In genomic region chr1:27099154-27099903, GRCh38 we compare ENCODE assay signal across 8 cellular contexts. TPM values are rescaled to one million over a fixed set of nuclear protein-coding genes. Genes with fewer than 3 reads are reported as not detected.
DNase-seq lines count a peak whose midpoint lies in the region; ATAC-seq and TF ChIP-seq lines count a peak whose summit lies in the region.

No MANE protein-coding gene starts in this region.

- peak overlapping the region; percentile 75 for H3K27ac Mint-ChIP-seq in WTC11

- no peaks in the 10 kb centered on the region for H3K9me3 Mint-ChIP-seq in WTC11

- H3K27me3 ChIP-seq in MG63 (no peaks in the 10 kb centered on the region), gastroesophageal sphincter (no peaks in the 10 kb centered on the region), rectal smooth muscle tissue (ENCODE audit: control insufficient read depth, insufficient read depth, low read length) (no peaks in the 10 kb centered on the region)

- no peaks in the 10 kb centered on the region; the same call in 1 of the 2 replicates for H3K27me3 Mint-ChIP-seq in WTC11 (ENCODE audit: low read depth)

- peaks cover 29% of the 10 kb centered on the region for H3K4me1 Mint-ChIP-seq in WTC11

- 15 to 33% methylated on average over 4 to 7 of the region's 10 CpGs for whole genome bisulfite sequencing in gastroesophageal sphincter (ENCODE audit: low coverage in 1 of 2), 2 donors

- H3K9me3 ChIP-seq in MG63: no peaks in the 10 kb centered on the region
- no peaks in the 10 kb centered on the region for H3K9me3 ChIP-seq in gastroesophageal sphincter

- H3K36me3 Mint-ChIP-seq in WTC11: no peaks in the 10 kb centered on the region

- no peak overlapping the region for H3K4me3 ChIP-seq in MG63
- H3K4me3 ChIP-seq in gastroesophageal sphincter: no peak overlapping the region
- H3K4me3 ChIP-seq in rectal smooth muscle tissue (ENCODE audit: low read length): peak overlapping the region; percentile 22

- peak; percentile 4; the same call in 1 of the 2 replicates for ATAC-seq in WTC11
- ATAC-seq in gastroesophageal sphincter: peak; percentile 52
- no peak for ATAC-seq in HG02938 (IDR thresholded peaks at IDR 0.05; ENCODE audit: unreplicated experiment)

- H3K36me3 ChIP-seq in MG63 (peaks cover 11% of the 10 kb centered on the region), gastroesophageal sphincter (peaks cover 0 to 27% of the 10 kb centered on the region in 2 donors), rectal smooth muscle tissue (ENCODE audit: control insufficient read depth, insufficient read depth, low read length) (peaks cover 6% of the 10 kb centered on the region)

- CTCF ChIA-PET in WTC11 (lab: Charles Lee): interaction anchor here (0.8 to 12.6 kb wide), 15 partner anchors 10 to 266 kb away, joined by 3 to 636 read pairs (median 7); partner anchors contain the start of gene TRNP1

- TF ChIP-seq CTCF in WTC11 (IDR thresholded peaks at IDR 0.05) (no peak), gastroesophageal sphincter (IDR thresholded peaks at IDR 0.05) (no peak)

- DNase-seq in stimulated activated CD4-positive, alpha-beta T cell treated with anti-CD3 and anti-CD28 coated beads, Interleukin-15, amount 100 ng/mL, for 48 hours (ENCODE audit: low read depth in 2 of 2): peak; percentile 36 to 37
- no peak for DNase-seq in stimulated activated CD4-positive, alpha-beta T cell treated with anti-CD3 and anti-CD28 coated beads, Interleukin-4, amount 100 ng/mL, for 4 hours
- DNase-seq in MG63 (peak; percentile 76), WTC11 (ENCODE audit: low spot score) (no peak), NCI-H526 treated with DMSO at 0.1 percent for 48 hours (lab: John Stamatoyannopoulos, UW) (no peak)

- no peak for TF ChIP-seq EP300 in gastroesophageal sphincter (IDR thresholded peaks at IDR 0.05)

- no peak overlapping the region; the same call in 1 of the 2 replicates for H3K4me3 Mint-ChIP-seq in WTC11

- H3K4me1 ChIP-seq in gastroesophageal sphincter (peaks cover 0 to 45% (median 18%) of the 10 kb centered on the region in 3 donors), rectal smooth muscle tissue (ENCODE audit: control insufficient read depth, insufficient read depth, low read length) (peaks cover 13% of the 10 kb centered on the region)

- H3K27ac ChIP-seq in gastroesophageal sphincter (peak overlapping the region in 3 of 4 donors; percentile 72 to 85 (median 80)), rectal smooth muscle tissue (ENCODE audit: low read depth, low read length) (peak overlapping the region; percentile 61)

- no peak for TF ChIP-seq POLR2A in gastroesophageal sphincter (IDR thresholded peaks at IDR 0.05)

- H3K9ac ChIP-seq in rectal smooth muscle tissue (ENCODE audit: low read length): no peak overlapping the region

- POLR2A ChIA-PET in WTC11 (lab: Charles Lee): interaction anchor here (0.6 kb wide), 1 partner anchor 89 kb away, joined by 3 read pairs; no protein-coding TSS in a partner anchor

TF ChIP-seq in WTC11, 78 proteins besides CTCF, POLR2A, EP300 and RAD21:
- TF ChIP-seq HMGA2 (CRISPR knock-in tag; IDR thresholded peaks at IDR 0.05) (no peak), GABPB1 (CRISPR knock-in tag; IDR thresholded peaks at IDR 0.05) (0 out of 2 replicates have a peak, but pooled peaks have one; percentile 8), ZNF423 (CRISPR knock-in tag; IDR thresholded peaks at IDR 0.05) (peak; percentile 43; the same call in 1 of the 2 replicates)

RNA-seq across cellular contexts. Expression of gene SLC9A1, which starts 55.6 kb away (rescaled TPM):
- 2.9 and 23.6 TPM in 2 replicates for total RNA-seq in MG63 (2014; rRNA removed; shearing (Covaris generic); ENCODE audit: low replicate concordance)
- 22.0 to 25.1 TPM (median 22.5 TPM) in 3 replicates for total RNA-seq in WTC11 (2021)
- 10 to 100 TPM in 3 of 4 donors, 1 to 10 TPM in 1; 7.2 to 27.8 (median 17.1) TPM for total RNA-seq in gastroesophageal sphincter

Comparison
In these comparisons a context has a peak if more than half of its experiments do, and no peak if none do; other contexts are left out.
1. DNase-seq: peak in stimulated activated CD4-positive, alpha-beta T cell treated with anti-CD3 and anti-CD28 coated beads, Interleukin-15, amount 100 ng/mL, for 48 hours (2 of 2) and MG63 (single experiment); none in stimulated activated CD4-positive, alpha-beta T cell treated with anti-CD3 and anti-CD28 coated beads, Interleukin-4, amount 100 ng/mL, for 4 hours (0 of 2), WTC11 (single experiment) and NCI-H526 treated with DMSO at 0.1 percent for 48 hours (single experiment).